Comparison of ENCODE assay signal across 11 cellular contexts in genomic region chr9:137588891-137589290, GRCh38. TPM values are rescaled to one million over a fixed set of nuclear protein-coding genes. Genes with fewer than 3 reads are reported as not detected.
DNase-seq lines count a peak whose midpoint lies in the region; ATAC-seq, FAIRE-seq and TF ChIP-seq lines count a peak whose summit lies in the region.
"Had no signal": no experiment of that assay in that cellular context is flagged by ENCODE, and none has a peak within 500 bp of the region (broad histone marks: within the 10 kb centered on the region; RNA-seq: fewer than 3 reads in every experiment).

No MANE protein-coding gene starts in this region.

- no peak for DNase-seq in AG04449 (ENCODE audit: low read depth, low spot score)
- DNase-seq in adipocyte (ENCODE audit: low read depth), result peak; percentile 29
- no peak for DNase-seq in keratinocyte (ENCODE audit: low read depth, low spot score)
- no peak for DNase-seq in NCI-H774 (lab: John Stamatoyannopoulos, UW)
- no peak for DNase-seq in RPMI8226
- no peak for DNase-seq in substantia nigra (lab: John Stamatoyannopoulos, UW)
- DNase-seq: DMS79 treated with DMSO at 0.1 percent for 48 hours, T-helper 9 cell, thyroid gland had no signal

- POLR2A ChIA-PET in AG04449 (lab: Yijun Ruan, JAX) (interaction anchor here (1.1 kb wide), 1 partner anchor 11 kb away, joined by 4 read pairs; no protein-coding TSS in a partner anchor), HEK293 (lab: Yijun Ruan, JAX) (interaction anchor here (0.7 to 4.2 kb wide), 5 partner anchors 10 to 38 kb away, joined by 3 to 24 read pairs (median 9); partner anchors contain the start of genes ARRDC1, DPH7, EHMT1 and PNPLA7)

- CTCF ChIA-PET in AG04449 (lab: Yijun Ruan, JAX), result interaction anchor here (1.0 to 6.3 kb wide), 4 partner anchors 10 to 54 kb away, joined by 3 to 91 read pairs (median 3); partner anchors contain the start of gene DPH7
- CTCF ChIA-PET in HEK293 (lab: Yijun Ruan, JAX), result interaction anchor here (0.6 to 2.6 kb wide), 5 partner anchors 10 to 614 kb away, joined by 3 to 24 read pairs (median 3); partner anchors contain the start of gene DPH7

- H3K27me3 ChIP-seq in adipocyte (replicated peaks; ENCODE audit: control insufficient read depth, insufficient read depth, low read length), result no peaks in the 10 kb centered on the region
- H3K27me3 ChIP-seq in keratinocyte (ENCODE audit: control insufficient read depth, extremely low read depth, insufficient read depth, low read length), result no peaks in the 10 kb centered on the region
- H3K27me3 ChIP-seq: thyroid gland had no signal

- H3K9me3 ChIP-seq in HEK293 (ENCODE audit: control insufficient read depth, insufficient read depth, low read depth, low read length), result no peaks in the 10 kb centered on the region
- H3K9me3 ChIP-seq in adipocyte (ENCODE audit: control insufficient read depth, low read length), result no peaks in the 10 kb centered on the region
- no peaks in the 10 kb centered on the region for H3K9me3 ChIP-seq in keratinocyte (ENCODE audit: control insufficient read depth, low read depth, low read length)
- H3K9me3 ChIP-seq: thyroid gland had no signal

- H3K27ac ChIP-seq in HEK293 (ENCODE audit: extremely low read depth, low read depth, low read length) (no peak overlapping the region), keratinocyte (ENCODE audit: control insufficient read depth, insufficient read depth, low read length) (peak overlapping the region; percentile 68), substantia nigra (ENCODE audit: low read depth, low read length, poor library complexity, severe bottlenecking) (no peak overlapping the region)
- H3K27ac ChIP-seq: thyroid gland had no signal

- peak overlapping the region; percentile 70 for H3K4me3 ChIP-seq in AG04449 (ENCODE audit: low read depth, low read length)
- H3K4me3 ChIP-seq in HEK293 (ENCODE audit: low read depth, low read length), result peak overlapping the region; percentile 69; the same call in 1 of the 2 replicates
- peak overlapping the region; percentile 88 for H3K4me3 ChIP-seq in adipocyte (ENCODE audit: low read length)
- H3K4me3 ChIP-seq in keratinocyte (ENCODE audit: control insufficient read depth in 2 of 3, extremely low read depth in 1 of 3, insufficient read depth in 2 of 3, low read depth in 1 of 3, low read length in 3 of 3), result peak overlapping the region; percentile 57 to 92 (median 90)

- no peak for TF ChIP-seq CTCF in AG04449 (IDR thresholded peaks at IDR 0.05; ENCODE audit: insufficient read depth, low read length, missing control alignments)
- no peak for TF ChIP-seq CTCF in HEK293 (tag by site-specific recombination; IDR thresholded peaks at IDR 0.05)
- TF ChIP-seq CTCF in keratinocyte (optimal IDR thresholded peaks at IDR 0.05 in 1 of 3, IDR thresholded peaks at IDR 0.05 in 1 of 3, conservative IDR thresholded peaks at IDR 0.05 in 1 of 3; ENCODE audit: extremely low read depth in 1 of 3, insufficient read depth in 2 of 3, low read length in 3 of 3), result no peak

- H3K36me3 ChIP-seq in HEK293 (ENCODE audit: control insufficient read depth in 2 of 2, insufficient read depth in 1 of 2, low read length in 2 of 2) (peaks cover 11 to 55% of the 10 kb centered on the region in 2 experiments; a peak in 2 of 3 replicates), adipocyte (ENCODE audit: control insufficient read depth, insufficient read depth, low read length, severe bottlenecking) (peaks cover 34% of the 10 kb centered on the region), keratinocyte (ENCODE audit: control insufficient read depth in 2 of 2, extremely low read depth in 1 of 2, insufficient read depth in 2 of 2, low read length in 2 of 2) (peaks cover 27 to 41% of the 10 kb centered on the region in 2 experiments)

- no peak for FAIRE-seq in keratinocyte (lab: Jason Lieb, UNC)

- H3K4me1 ChIP-seq in HEK293 (ENCODE audit: control insufficient read depth, insufficient read depth, low read length), result peaks cover 2% of the 10 kb centered on the region; the same call in 1 of the 2 replicates
- peaks cover 13% of the 10 kb centered on the region for H3K4me1 ChIP-seq in adipocyte (ENCODE audit: control insufficient read depth, insufficient read depth, low read length)
- H3K4me1 ChIP-seq in keratinocyte (ENCODE audit: control insufficient read depth, extremely low read depth, insufficient read depth, low read length), result peaks cover 13% of the 10 kb centered on the region

- H3K4me2 ChIP-seq in keratinocyte (ENCODE audit: control insufficient read depth, extremely low read depth, insufficient read depth, low read depth, low read length), result peak overlapping the region; percentile 97

- H2AFZ ChIP-seq in keratinocyte (ENCODE audit: control insufficient read depth, low read length), result no peak overlapping the region

- H3K79me2 ChIP-seq in keratinocyte (ENCODE audit: control insufficient read depth, insufficient read depth, low read length), result peaks cover 50% of the 10 kb centered on the region

- peaks cover 11% of the 10 kb centered on the region for H4K20me1 ChIP-seq in keratinocyte (ENCODE audit: control insufficient read depth, extremely low read depth, insufficient read depth, low read length)

- no peak for ATAC-seq in HG02885 (IDR thresholded peaks at IDR 0.05; ENCODE audit: poor library complexity, unreplicated experiment)

- no peaks in the 10 kb centered on the region for H3K9me1 ChIP-seq in keratinocyte (ENCODE audit: control insufficient read depth, extremely low read depth, insufficient read depth, low read length)

- H3K9ac ChIP-seq in adipocyte (ENCODE audit: low read length) (peak overlapping the region; percentile 90), keratinocyte (ENCODE audit: control insufficient read depth, extremely low read depth, insufficient read depth, low read length) (peak overlapping the region; percentile 83)

- dilution Hi-C loops in keratinocyte (cut with MboI; ENCODE audit: extremely low pct_ligation_motif_present, low sequenced_read_pairs), result no loop called here

RNA-seq across cellular contexts. Expression of gene ZMYND19, which starts 1.4 kb away (rescaled TPM):
- 25.8 to 28.1 TPM (median 27.8 TPM) in 3 replicates for polyA plus RNA-seq in keratinocyte
- polyA plus RNA-seq in keratinocyte (2011; ENCODE audit: low read depth), result 19.0 TPM
- polyA plus RNA-seq in keratinocyte (2011; cell fraction: cytosol; rRNA removed), result 13.6 and 24.5 TPM in 2 replicates
- polyA plus RNA-seq in keratinocyte (2011; cell fraction: nucleus; rRNA removed), result 27.6 and 29.4 TPM in 2 replicates
- polyA plus RNA-seq in keratinocyte (2012; ENCODE audit: low replicate concordance), result 27.3 and 30.2 TPM in 2 replicates
- polyA minus RNA-seq in keratinocyte, result 9.5 to 21.9 TPM (median 11.2 TPM) in 3 replicates
- 17.8 TPM for polyA minus RNA-seq in keratinocyte (2011; cell fraction: cytosol; rRNA and poly(A)+ RNA removed)
- 7.1 and 7.8 TPM in 2 replicates for polyA minus RNA-seq in keratinocyte (2011; cell fraction: nucleus; rRNA and poly(A)+ RNA removed)

RNA-seq across cellular contexts. Expression of gene DPH7, which starts 10.2 kb away (rescaled TPM):
- 25.3 to 32.4 TPM (median 26.2 TPM) in 3 replicates for polyA plus RNA-seq in keratinocyte
- 20.2 TPM for polyA plus RNA-seq in keratinocyte (2011; ENCODE audit: low read depth)
- 16.1 and 19.9 TPM in 2 replicates for polyA plus RNA-seq in keratinocyte (2011; cell fraction: cytosol; rRNA removed)
- polyA plus RNA-seq in keratinocyte (2011; cell fraction: nucleus; rRNA removed), result 68.3 and 79.1 TPM in 2 replicates
- 16.9 and 26.9 TPM in 2 replicates for polyA plus RNA-seq in keratinocyte (2012; ENCODE audit: low replicate concordance)
- 17.8 to 19.1 TPM (median 19.0 TPM) in 3 replicates for polyA minus RNA-seq in keratinocyte
- 13.0 TPM for polyA minus RNA-seq in keratinocyte (2011; cell fraction: cytosol; rRNA and poly(A)+ RNA removed)
- 15.3 and 20.4 TPM in 2 replicates for polyA minus RNA-seq in keratinocyte (2011; cell fraction: nucleus; rRNA and poly(A)+ RNA removed)

RNA-seq across cellular contexts. Expression of gene ARRDC1, which starts 16.6 kb away (rescaled TPM):
- polyA plus RNA-seq in keratinocyte, result 94.7 to 163 TPM (median 102 TPM) in 3 replicates
- 109 TPM for polyA plus RNA-seq in keratinocyte (2011; ENCODE audit: low read depth)
- 66.6 and 112 TPM in 2 replicates for polyA plus RNA-seq in keratinocyte (2011; cell fraction: cytosol; rRNA removed)
- 352 and 475 TPM in 2 replicates for polyA plus RNA-seq in keratinocyte (2011; cell fraction: nucleus; rRNA removed)
- polyA plus RNA-seq in keratinocyte (2012; ENCODE audit: low replicate concordance), result 76.1 and 101 TPM in 2 replicates
- polyA minus RNA-seq in keratinocyte, result 102 to 286 TPM (median 125 TPM) in 3 replicates
- 104 TPM for polyA minus RNA-seq in keratinocyte (2011; cell fraction: cytosol; rRNA and poly(A)+ RNA removed)
- polyA minus RNA-seq in keratinocyte (2011; cell fraction: nucleus; rRNA and poly(A)+ RNA removed), result 120 and 135 TPM in 2 replicates

RNA-seq across cellular contexts. Expression of gene EHMT1, which starts 29.9 kb away (rescaled TPM):
- 25.4 to 34.0 TPM (median 25.9 TPM) in 3 replicates for polyA plus RNA-seq in keratinocyte
- polyA plus RNA-seq in keratinocyte (2011; ENCODE audit: low read depth), result 51.6 TPM
- polyA plus RNA-seq in keratinocyte (2011; cell fraction: cytosol; rRNA removed), result 16.1 and 29.6 TPM in 2 replicates
- 50.8 and 71.4 TPM in 2 replicates for polyA plus RNA-seq in keratinocyte (2011; cell fraction: nucleus; rRNA removed)
- polyA plus RNA-seq in keratinocyte (2012; ENCODE audit: low replicate concordance), result 21.1 and 37.2 TPM in 2 replicates
- 42.0 to 105 TPM (median 52.4 TPM) in 3 replicates for polyA minus RNA-seq in keratinocyte
- polyA minus RNA-seq in keratinocyte (2011; cell fraction: cytosol; rRNA and poly(A)+ RNA removed), result 43.7 TPM
- 61.2 and 82.5 TPM in 2 replicates for polyA minus RNA-seq in keratinocyte (2011; cell fraction: nucleus; rRNA and poly(A)+ RNA removed)

RNA-seq across cellular contexts. Expression of gene MRPL41, which starts 37.2 kb away (rescaled TPM):
- polyA plus RNA-seq in keratinocyte, result 18.1 to 33.0 TPM (median 21.0 TPM) in 3 replicates
- polyA plus RNA-seq in keratinocyte (2011; ENCODE audit: low read depth), result 39.7 TPM
- 12.6 and 45.9 TPM in 2 replicates for polyA plus RNA-seq in keratinocyte (2011; cell fraction: cytosol; rRNA removed)
- polyA plus RNA-seq in keratinocyte (2011; cell fraction: nucleus; rRNA removed), result 9.0 and 17.7 TPM in 2 replicates
- polyA plus RNA-seq in keratinocyte (2012; ENCODE audit: low replicate concordance), result 37.7 and 52.2 TPM in 2 replicates
- 3.0 to 4.9 TPM (median 4.2 TPM) in 3 replicates for polyA minus RNA-seq in keratinocyte
- 47.8 TPM for polyA minus RNA-seq in keratinocyte (2011; cell fraction: cytosol; rRNA and poly(A)+ RNA removed)
- 4.0 and 6.6 TPM in 2 replicates for polyA minus RNA-seq in keratinocyte (2011; cell fraction: nucleus; rRNA and poly(A)+ RNA removed)
